8 cellular contexts compared by ENCODE assay signal in genomic region chr10:129465796-129466702, GRCh38. TPM values are rescaled to one million over a fixed set of nuclear protein-coding genes. Genes with fewer than 3 reads are reported as not detected.
A peak's percentile ranks its signal among the peaks of the same experiment; 100 is the strongest.
DNase-seq lines count a peak whose midpoint lies in the region; ATAC-seq, FAIRE-seq and TF ChIP-seq lines count a peak whose summit lies in the region.

No MANE protein-coding gene starts in this region.

- TF ChIP-seq CTCF in coronary artery (IDR thresholded peaks at IDR 0.05) (no peak), neural progenitor cell (IDR thresholded peaks at IDR 0.05) (no peak)

- DNase-seq in coronary artery (ENCODE audit: low spot score) (no peak), neural progenitor cell (ENCODE audit: low spot score) (no peak), G401 (ENCODE audit: low spot score) (no peak), GM12891 (ENCODE audit: insufficient read length, low spot score) (no peak), COLO829 (ENCODE audit: low spot score) (no peak)

- peaks cover 2% of the 10 kb centered on the region for H3K9me3 Mint-ChIP-seq in neural progenitor cell

- H3K4me1 ChIP-seq in HUES6 (ENCODE audit: control insufficient read depth, insufficient read depth, low read length), result peaks cover 11% of the 10 kb centered on the region
- peaks cover 7% of the 10 kb centered on the region for H3K4me1 ChIP-seq in neural progenitor cell

- no peaks in the 10 kb centered on the region for H3K79me2 ChIP-seq in neural progenitor cell (ENCODE audit: low read depth)

- H3K4me3 Mint-ChIP-seq in neural progenitor cell, result no peak overlapping the region

- in situ Hi-C loops in G401 (cut with HindIII; ENCODE audit: low sequenced_read_pairs), result no loop called here

- H3K4me3 ChIP-seq in HUES6 (ENCODE audit: low read depth, low read length), result peak overlapping the region; percentile 47
- peak overlapping the region; percentile 90 for H3K4me3 ChIP-seq in coronary artery
- H3K4me3 ChIP-seq in neural progenitor cell, result no peak overlapping the region

- no peak overlapping the region for H3K27ac Mint-ChIP-seq in neural progenitor cell

- H3K27ac ChIP-seq in HUES6 (ENCODE audit: low read depth, low read length), result no peak overlapping the region; the same call in 1 of the 2 replicates
- peak overlapping the region; percentile 76 to 91 for H3K27ac ChIP-seq in coronary artery
- H3K27ac ChIP-seq in neural progenitor cell, result no peak overlapping the region

- H3K9me3 ChIP-seq in HUES6 (ENCODE audit: control insufficient read depth, insufficient read depth, low read depth, low read length), result no peaks in the 10 kb centered on the region
- no peaks in the 10 kb centered on the region for H3K9me3 ChIP-seq in neural progenitor cell (ENCODE audit: low read depth)

- TF ChIP-seq POLR2A in GM12891 (IDR thresholded peaks at IDR 0.05; ENCODE audit: low read depth, low read length), result no peak

- FAIRE-seq in GM12891 (lab: Jason Lieb, UNC), result no peak

- no peaks in the 10 kb centered on the region for H3F3A ChIP-seq in neural progenitor cell (ENCODE audit: low read depth)

- H2AFZ ChIP-seq in neural progenitor cell (replicated peaks), result no peak overlapping the region

- no peaks in the 10 kb centered on the region for H4K20me1 ChIP-seq in neural progenitor cell (ENCODE audit: low read depth)

- H3K36me3 Mint-ChIP-seq in neural progenitor cell, result peaks cover 4% of the 10 kb centered on the region

- H3K4me1 Mint-ChIP-seq in neural progenitor cell, result peaks cover 6% of the 10 kb centered on the region

- H3K36me3 ChIP-seq in HUES6 (ENCODE audit: control insufficient read depth, insufficient read depth, low read length) (no peaks in the 10 kb centered on the region), neural progenitor cell (no peaks in the 10 kb centered on the region)

- H3K27me3 ChIP-seq in HUES6 (ENCODE audit: control insufficient read depth, insufficient read depth, low read length), result peaks cover 12% of the 10 kb centered on the region
- no peaks in the 10 kb centered on the region for H3K27me3 ChIP-seq in neural progenitor cell

- H3K9ac ChIP-seq in HUES6 (ENCODE audit: low read length), result peak overlapping the region; percentile 29
- H3K9ac ChIP-seq in neural progenitor cell, result no peak overlapping the region

- H3K27me3 Mint-ChIP-seq in neural progenitor cell (ENCODE audit: insufficient read depth, low read depth), result peaks cover 5% of the 10 kb centered on the region

- H3K4me2 ChIP-seq in neural progenitor cell, result peak overlapping the region; percentile 51

- peak; percentile 0 for ATAC-seq in GM19351 (IDR thresholded peaks at IDR 0.05; ENCODE audit: unreplicated experiment)
- ATAC-seq in GM21529 (IDR thresholded peaks at IDR 0.05; ENCODE audit: unreplicated experiment), result no peak

TF ChIP-seq in GM12891, 5 proteins besides CTCF, POLR2A, EP300 and RAD21:
- no peak for TF ChIP-seq SPI1 (IDR thresholded peaks at IDR 0.05; ENCODE audit: low read depth, low read length)
- no peak for TF ChIP-seq POLR2AphosphoS5 (IDR thresholded peaks at IDR 0.05; ENCODE audit: low read depth, low read length)
- TF ChIP-seq TAF1 (IDR thresholded peaks at IDR 0.05; ENCODE audit: low read depth, low read length), result no peak
- TF ChIP-seq PAX5 (IDR thresholded peaks at IDR 0.05; ENCODE audit: insufficient read depth, low read length, severe bottlenecking), result no peak
- no peak for TF ChIP-seq POU2F2 (IDR thresholded peaks at IDR 0.05; ENCODE audit: low read depth, low read length)

RNA-seq across cellular contexts. Expression of gene MGMT, which starts 1.0 kb away (rescaled TPM):
- total RNA-seq in neural progenitor cell (ENCODE audit: low replicate concordance), result 17.5 and 31.3 TPM in 2 replicates
- 60.3 and 98.3 TPM in 2 replicates for total RNA-seq in G401 (2014; rRNA removed; shearing (Covaris generic))
- 15.1 TPM for polyA plus RNA-seq in GM12891 (2012; ENCODE audit: low read depth, missing spikeins)

Comparison
In these comparisons a context has a peak if more than half of its experiments do, and no peak if none do; other contexts are left out.
1. H3K27ac ChIP-seq: peak in coronary artery (2 of 2); none in HUES6 (single experiment) and neural progenitor cell (single experiment).